15 cellular contexts compared by ENCODE assay signal in genomic region chr20:24340933-24341332, GRCh38.
DNase-seq lines count a peak whose midpoint lies in the region; ATAC-seq, FAIRE-seq and TF ChIP-seq lines count a peak whose summit lies in the region.
"Had no signal": no experiment of that assay in that cellular context is flagged by ENCODE, and none has a peak within 500 bp of the region (broad histone marks: within the 10 kb centered on the region; RNA-seq: fewer than 3 reads in every experiment).

No MANE protein-coding gene starts in this region.

- no peak overlapping the region for H3K9ac ChIP-seq in keratinocyte (ENCODE audit: control insufficient read depth, extremely low read depth, insufficient read depth, low read length)

- peaks cover 78% of the 10 kb centered on the region for H3K4me1 Mint-ChIP-seq in HFFc6 (ENCODE audit: low read depth)
- no peaks in the 10 kb centered on the region for H3K4me1 Mint-ChIP-seq in stimulated activated naive B cell treated with anti-CD40 and anti-IgM and Interleukin-4, amounts not matched to agents 10 μg/mL and 1 μg/mL and 100 μg/mL, for 72 hours
- H3K4me1 Mint-ChIP-seq: CD4-positive, CD25-positive, alpha-beta regulatory T cell; CD8-positive, alpha-beta memory T cell had no signal

- DNase-seq in AG10803 (ENCODE audit: low read depth) (peak; percentile 4), HFFc6 (no peak), bronchial epithelial cell (ENCODE audit: low read depth) (peak; percentile 93), keratinocyte (ENCODE audit: low read depth, low spot score) (peak; percentile 30), NCI-H526 (lab: John Stamatoyannopoulos, UW) (no peak)
- DNase-seq in stimulated activated naive B cell treated with anti-CD40 and anti-IgM and Interleukin-4, amounts not matched to agents 10 μg/mL and 1 μg/mL and 100 μg/mL, for 72 hours = no peak
- DNase-seq: BE2C; C1 segment of cervical spinal cord; CD4-positive, CD25-positive, alpha-beta regulatory T cell; CD8-positive, alpha-beta memory T cell; COR-L47; GDM1; H9 had no signal

- no peaks in the 10 kb centered on the region for H3K36me3 Mint-ChIP-seq in HFFc6 (ENCODE audit: low read depth)
- H3K36me3 Mint-ChIP-seq in stimulated activated naive B cell treated with anti-CD40 and anti-IgM and Interleukin-4, amounts not matched to agents 10 μg/mL and 1 μg/mL and 100 μg/mL, for 72 hours = no peaks in the 10 kb centered on the region
- H3K36me3 Mint-ChIP-seq: CD4-positive, CD25-positive, alpha-beta regulatory T cell; CD8-positive, alpha-beta memory T cell had no signal

- FAIRE-seq in bronchial epithelial cell (lab: Jason Lieb, UNC) (peak; percentile 7), keratinocyte (lab: Jason Lieb, UNC) (peak; percentile 96)
- FAIRE-seq: H1 had no signal

- no peak overlapping the region for H2AFZ ChIP-seq in keratinocyte (ENCODE audit: control insufficient read depth, low read length)

- peaks cover 53% of the 10 kb centered on the region for H3K4me1 ChIP-seq in keratinocyte (ENCODE audit: control insufficient read depth, extremely low read depth, insufficient read depth, low read length)
- H3K4me1 ChIP-seq: BE2C had no signal

- TF ChIP-seq CTCF in AG10803 (conservative IDR thresholded peaks at IDR 0.05; ENCODE audit: low read length) (no peak), HFFc6 (IDR thresholded peaks at IDR 0.05) (no peak), bronchial epithelial cell (IDR thresholded peaks at IDR 0.05; ENCODE audit: insufficient read depth, low read length, severe bottlenecking) (no peak), keratinocyte (optimal IDR thresholded peaks at IDR 0.05 in 1 of 3, IDR thresholded peaks at IDR 0.05 in 1 of 3, conservative IDR thresholded peaks at IDR 0.05 in 1 of 3; ENCODE audit: extremely low read depth in 1 of 3, insufficient read depth in 2 of 3, low read length in 3 of 3) (no peak)

- ATAC-seq in stimulated activated naive B cell treated with anti-CD40 and anti-IgM and Interleukin-4, amounts not matched to agents 10 μg/mL and 1 μg/mL and 100 μg/mL, for 72 hours (replicated peaks) = no peak
- ATAC-seq in HG02981 (IDR thresholded peaks at IDR 0.05; ENCODE audit: unreplicated experiment) = no peak

- H4K20me1 ChIP-seq in keratinocyte (ENCODE audit: control insufficient read depth, extremely low read depth, insufficient read depth, low read length) = no peaks in the 10 kb centered on the region

- H3K27me3 Mint-ChIP-seq in HFFc6 (ENCODE audit: insufficient read depth) = no peaks in the 10 kb centered on the region
- H3K27me3 Mint-ChIP-seq in stimulated activated naive B cell treated with anti-CD40 and anti-IgM and Interleukin-4, amounts not matched to agents 10 μg/mL and 1 μg/mL and 100 μg/mL, for 72 hours = no peaks in the 10 kb centered on the region
- H3K27me3 Mint-ChIP-seq: CD4-positive, CD25-positive, alpha-beta regulatory T cell had no signal

- peak overlapping the region; percentile 15 for H3K4me2 ChIP-seq in keratinocyte (ENCODE audit: control insufficient read depth, extremely low read depth, insufficient read depth, low read depth, low read length)

- no peaks in the 10 kb centered on the region for H3K79me2 ChIP-seq in keratinocyte (ENCODE audit: control insufficient read depth, insufficient read depth, low read length)

- no peaks in the 10 kb centered on the region for H3K9me1 ChIP-seq in keratinocyte (ENCODE audit: control insufficient read depth, extremely low read depth, insufficient read depth, low read length)

- no peaks in the 10 kb centered on the region for H3K27me3 ChIP-seq in bronchial epithelial cell (ENCODE audit: control insufficient read depth, insufficient read depth, low read length)
- H3K27me3 ChIP-seq in keratinocyte (ENCODE audit: control insufficient read depth, extremely low read depth, insufficient read depth, low read length) = no peaks in the 10 kb centered on the region
- H3K27me3 ChIP-seq: BE2C had no signal

- H3K9me3 Mint-ChIP-seq in HFFc6 = no peaks in the 10 kb centered on the region
- H3K9me3 Mint-ChIP-seq in stimulated activated naive B cell treated with anti-CD40 and anti-IgM and Interleukin-4, amounts not matched to agents 10 μg/mL and 1 μg/mL and 100 μg/mL, for 72 hours = no peaks in the 10 kb centered on the region
- H3K9me3 Mint-ChIP-seq: H9 had no signal

- H3K27ac Mint-ChIP-seq in HFFc6 = peak overlapping the region; percentile 73; the same call in 1 of the 2 replicates
- no peak overlapping the region for H3K27ac Mint-ChIP-seq in stimulated activated naive B cell treated with anti-CD40 and anti-IgM and Interleukin-4, amounts not matched to agents 10 μg/mL and 1 μg/mL and 100 μg/mL, for 72 hours
- H3K27ac Mint-ChIP-seq: CD4-positive, CD25-positive, alpha-beta regulatory T cell; CD8-positive, alpha-beta memory T cell; H9 had no signal

- no peak overlapping the region; the same call in 1 of the 2 replicates for H3K4me3 Mint-ChIP-seq in HFFc6
- no peak overlapping the region for H3K4me3 Mint-ChIP-seq in stimulated activated naive B cell treated with anti-CD40 and anti-IgM and Interleukin-4, amounts not matched to agents 10 μg/mL and 1 μg/mL and 100 μg/mL, for 72 hours
- H3K4me3 Mint-ChIP-seq: CD4-positive, CD25-positive, alpha-beta regulatory T cell; CD8-positive, alpha-beta memory T cell; H9 had no signal

- H3K27ac ChIP-seq in keratinocyte (ENCODE audit: control insufficient read depth, insufficient read depth, low read length) = peak overlapping the region; percentile 69

- H3K36me3 ChIP-seq in bronchial epithelial cell (ENCODE audit: control insufficient read depth, insufficient read depth, low read length) = no peaks in the 10 kb centered on the region
- no peaks in the 10 kb centered on the region for H3K36me3 ChIP-seq in keratinocyte (ENCODE audit: control insufficient read depth in 2 of 2, extremely low read depth in 1 of 2, insufficient read depth in 2 of 2, low read length in 2 of 2)
- H3K36me3 ChIP-seq: BE2C had no signal

- H3K9me3 ChIP-seq in keratinocyte (ENCODE audit: control insufficient read depth, low read depth, low read length) = no peaks in the 10 kb centered on the region
- H3K9me3 ChIP-seq: BE2C had no signal

- dilution Hi-C loops in keratinocyte (cut with MboI; ENCODE audit: extremely low pct_ligation_motif_present, low sequenced_read_pairs) = no loop called here

- H3K4me3 ChIP-seq in AG10803 (ENCODE audit: low read length) (no peak overlapping the region), bronchial epithelial cell (ENCODE audit: low read depth, low read length) (no peak overlapping the region), keratinocyte (ENCODE audit: control insufficient read depth in 2 of 3, extremely low read depth in 1 of 3, insufficient read depth in 2 of 3, low read depth in 1 of 3, low read length in 3 of 3) (no peak overlapping the region)

Comparison
In these comparisons a context has a peak if more than half of its experiments do, and no peak if none do; other contexts are left out.
1. DNase-seq: peak in AG10803 (single experiment), bronchial epithelial cell (single experiment) and keratinocyte (single experiment); none in HFFc6 (single experiment), stimulated activated naive B cell treated with anti-CD40 and anti-IgM and Interleukin-4, amounts not matched to agents 10 μg/mL and 1 μg/mL and 100 μg/mL, for 72 hours (single experiment) and NCI-H526 (0 of 2).